In the genomic region with DNA sequence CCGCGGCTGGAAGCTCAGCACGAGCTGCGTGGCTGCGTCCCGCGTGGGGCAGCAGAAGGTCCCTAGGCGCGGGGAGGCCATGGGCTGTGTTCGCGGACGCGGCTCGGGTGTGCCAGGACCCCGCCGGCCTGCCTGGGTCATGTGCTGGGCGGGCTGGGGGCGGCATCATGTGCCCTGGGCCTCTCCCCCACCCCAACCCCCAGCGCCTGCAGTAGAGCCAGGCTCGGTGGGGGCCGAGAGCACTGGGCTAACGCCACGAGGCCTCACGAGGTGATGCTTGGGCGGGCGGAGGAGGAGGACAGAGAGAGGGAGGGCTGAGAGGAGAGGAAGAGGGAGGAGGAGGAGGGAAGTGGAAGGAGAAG, we compare ENCODE assay signal across 19 cellular contexts. TPM values are rescaled to one million over a fixed set of nuclear protein-coding genes. Genes with fewer than 3 reads are reported as not detected.
DNase-seq lines count a peak whose midpoint lies in the region; ATAC-seq and TF ChIP-seq lines count a peak whose summit lies in the region.
"Had no signal": no experiment of that assay in that cellular context is flagged by ENCODE, and none has a peak within 500 bp of the region (broad histone marks: within the 10 kb centered on the region; RNA-seq: fewer than 3 reads in every experiment).

GPR143 (minus strand) TSS at position 111 of the 362 bp plus-strand sequence; CDS start at position 81, 30 bp downstream.

- CTCF ChIA-PET in CD8-positive, alpha-beta T cell (lab: Charles Lee), result no interaction called here

- H3K9me3 ChIP-seq in endodermal cell (ENCODE audit: control insufficient read depth, low read length), result no peaks in the 10 kb centered on the region
- no peaks in the 10 kb centered on the region for H3K9me3 ChIP-seq in CD8-positive, alpha-beta T cell (ENCODE audit: low read length)
- H3K9me3 ChIP-seq: left ventricle myocardium inferior, uterus had no signal

- ATAC-seq in CD8-positive, alpha-beta T cell, result no peak
- ATAC-seq in HG02981 (IDR thresholded peaks at IDR 0.05; ENCODE audit: unreplicated experiment), result no peak
- ATAC-seq: stimulated activated naive CD8-positive, alpha-beta T cell treated with anti-CD3 and anti-CD28 coated beads, Interleukin-15, amount 100 ng/mL, for 72 hours had no signal

- no peaks in the 10 kb centered on the region for H3K36me3 Mint-ChIP-seq in endodermal cell (ENCODE audit: low read depth)
- no peaks in the 10 kb centered on the region for H3K36me3 Mint-ChIP-seq in progenitor cell of endocrine pancreas (ENCODE audit: insufficient read depth)
- H3K36me3 Mint-ChIP-seq in CD8-positive, alpha-beta T cell, result no peaks in the 10 kb centered on the region
- H3K36me3 Mint-ChIP-seq: naive B cell had no signal

- H3K27me3 Mint-ChIP-seq in endodermal cell (ENCODE audit: insufficient read depth) (no peaks in the 10 kb centered on the region), progenitor cell of endocrine pancreas (peaks cover 10% of the 10 kb centered on the region)
- H3K27me3 Mint-ChIP-seq in CD8-positive, alpha-beta T cell (ENCODE audit: low read depth), result peaks cover 12% of the 10 kb centered on the region

- 26% methylated on average over 26 of the region's 26 CpGs; no CpG with 5 or more reads in 1 of the 2 experiments for WGBS in endodermal cell (ENCODE audit: insufficient coverage in 1 of 2, insufficient read length in 1 of 2), 2 experiments
- 47 to 57% methylated on average over 8 to 17 of the region's 26 CpGs for WGBS in lower leg skin, 2 donors

- intact Hi-C loops in CD8-positive, alpha-beta T cell (cut with DNase I, micrococcal nuclease), result no loop called here
- intact Hi-C loops in lower leg skin (cut with DNase I; ENCODE audit: low total_unique reads), result no loop called here

- H3K4me3 Mint-ChIP-seq in endodermal cell (peak within 1 kb of the TSS; percentile 62), progenitor cell of endocrine pancreas (ENCODE audit: low read depth) (peak within 1 kb of the TSS; percentile 50)
- no peak within 1 kb of the TSS for H3K4me3 Mint-ChIP-seq in CD8-positive, alpha-beta T cell
- H3K4me3 Mint-ChIP-seq: naive B cell; stimulated activated naive CD8-positive, alpha-beta T cell treated with anti-CD3 and anti-CD28 coated beads, Interleukin-15, amount 100 ng/mL, for 72 hours had no signal

- no peaks in the 10 kb centered on the region for H3K36me3 ChIP-seq in H7 (replicated peaks; ENCODE audit: control insufficient read depth, insufficient read depth, low read length)
- H3K36me3 ChIP-seq in endodermal cell (ENCODE audit: control insufficient read depth, insufficient read depth, low read length), result no peaks in the 10 kb centered on the region
- H3K36me3 ChIP-seq in CD8-positive, alpha-beta T cell (ENCODE audit: insufficient read depth, low read length), result no peaks in the 10 kb centered on the region
- H3K36me3 ChIP-seq: left ventricle myocardium inferior, uterus had no signal

- H3K4me1 Mint-ChIP-seq in endodermal cell, result peaks cover 3% of the 10 kb centered on the region
- H3K4me1 Mint-ChIP-seq in progenitor cell of endocrine pancreas (ENCODE audit: low read depth), result no peaks in the 10 kb centered on the region
- H3K4me1 Mint-ChIP-seq in CD8-positive, alpha-beta T cell (ENCODE audit: low read depth), result no peaks in the 10 kb centered on the region
- H3K4me1 Mint-ChIP-seq: naive B cell; stimulated activated naive CD8-positive, alpha-beta T cell treated with anti-CD3 and anti-CD28 coated beads, Interleukin-15, amount 100 ng/mL, for 72 hours had no signal

- TF ChIP-seq POLR2A in lower leg skin (IDR thresholded peaks at IDR 0.05), result no peak

- H3K9me3 Mint-ChIP-seq in endodermal cell (peaks cover 39% of the 10 kb centered on the region), progenitor cell of endocrine pancreas (ENCODE audit: low read depth) (peaks cover 3% of the 10 kb centered on the region)
- H3K9me3 Mint-ChIP-seq in CD8-positive, alpha-beta T cell, result no peaks in the 10 kb centered on the region
- H3K9me3 Mint-ChIP-seq: activated T-helper 2 cell treated with anti-CD3 and anti-CD28 coated beads, Interferon-gamma antibody, Interleukin-2, Interleukin-4, amounts not matched to agents 10 μg/mL and 5 μg/mL and 100 μg/mL, durations not matched to agents 14 hours and 24 hours and 36 hours; stimulated activated naive CD8-positive, alpha-beta T cell treated with anti-CD3 and anti-CD28 coated beads, Interleukin-15, amount 100 ng/mL, for 72 hours had no signal

- POLR2A ChIA-PET in CD8-positive, alpha-beta T cell (lab: Charles Lee), result no interaction called here

- no peaks in the 10 kb centered on the region; the same call in 1 of the 2 replicates for H3K27me3 ChIP-seq in H7 (ENCODE audit: control insufficient read depth, insufficient read depth, low read length)
- H3K27me3 ChIP-seq in endodermal cell (ENCODE audit: control insufficient read depth, insufficient read depth, low read length, poor library complexity, severe bottlenecking), result no peaks in the 10 kb centered on the region
- no peaks in the 10 kb centered on the region for H3K27me3 ChIP-seq in CD8-positive, alpha-beta T cell (ENCODE audit: insufficient read depth, low read length)
- H3K27me3 ChIP-seq: uterus had no signal

- H3K4me3 ChIP-seq in H7 (ENCODE audit: insufficient read depth, low read depth, low read length), result peak within 1 kb of the TSS; percentile 60
- H3K4me3 ChIP-seq in endodermal cell (ENCODE audit: low read length), result no peak within 1 kb of the TSS
- H3K4me3 ChIP-seq in CD8-positive, alpha-beta T cell (ENCODE audit: low read depth, low read length), result no peak within 1 kb of the TSS
- H3K4me3 ChIP-seq in lower leg skin (ENCODE audit: low read depth, poor library complexity, severe bottlenecking), result no peak within 1 kb of the TSS
- H3K4me3 ChIP-seq: left ventricle myocardium inferior, uterus had no signal

- no peaks in the 10 kb centered on the region for H3K4me1 ChIP-seq in endodermal cell (ENCODE audit: control insufficient read depth, insufficient read depth, low read length)
- H3K4me1 ChIP-seq in CD8-positive, alpha-beta T cell (ENCODE audit: insufficient read depth, low read length), result no peaks in the 10 kb centered on the region
- H3K4me1 ChIP-seq: uterus had no signal

- no peak within 1 kb of the TSS for H3K27ac Mint-ChIP-seq in endodermal cell
- no peak within 1 kb of the TSS for H3K27ac Mint-ChIP-seq in progenitor cell of endocrine pancreas
- no peak within 1 kb of the TSS for H3K27ac Mint-ChIP-seq in CD8-positive, alpha-beta T cell
- H3K27ac Mint-ChIP-seq: activated T-helper 2 cell treated with anti-CD3 and anti-CD28 coated beads, Interferon-gamma antibody, Interleukin-2, Interleukin-4, amounts not matched to agents 10 μg/mL and 5 μg/mL and 100 μg/mL, durations not matched to agents 14 hours and 24 hours and 36 hours; naive B cell; stimulated activated naive CD8-positive, alpha-beta T cell treated with anti-CD3 and anti-CD28 coated beads, Interleukin-15, amount 100 ng/mL, for 72 hours had no signal

- peak; percentile 95 for DNase-seq in H7
- DNase-seq in endodermal cell, result peak; percentile 73
- DNase-seq in islet precursor cell, result peak; percentile 69
- no peak for DNase-seq in progenitor cell of endocrine pancreas (ENCODE audit: low spot score, unreplicated experiment)
- no peak for DNase-seq in CD8-positive, alpha-beta T cell
- no peak for DNase-seq in mucosa of gallbladder (ENCODE audit: low spot score)
- DNase-seq in lower leg skin (ENCODE audit: low spot score in 2 of 2), result no peak
- DNase-seq: activated CD4-positive, CD25-positive, alpha-beta regulatory T cell; GF-D8; left ventricle myocardium inferior; naive B cell; NCI-H1417 treated with DMSO at 0.1 percent for 48 hours; NK-92 treated with Interleukin-12 subunit alpha and Interleukin-12 subunit beta, amount 100 ng/mL, for 24 hours; stimulated activated naive CD8-positive, alpha-beta T cell treated with anti-CD3 and anti-CD28 coated beads, Interleukin-15, amount 100 ng/mL, for 72 hours; uterus had no signal

- H3K9ac ChIP-seq in endodermal cell (ENCODE audit: extremely low read depth, low read length, poor library complexity, severe bottlenecking), result no peak within 1 kb of the TSS

- H3K27ac ChIP-seq in endodermal cell (ENCODE audit: low read depth, low read length), result no peak within 1 kb of the TSS
- no peak within 1 kb of the TSS for H3K27ac ChIP-seq in CD8-positive, alpha-beta T cell (ENCODE audit: low read depth, low read length)
- H3K27ac ChIP-seq: epithelial cell of prostate, left ventricle myocardium inferior, uterus had no signal

- TF ChIP-seq CTCF in endodermal cell (conservative IDR thresholded peaks at IDR 0.05) (no peak), progenitor cell of endocrine pancreas (IDR thresholded peaks at IDR 0.05; ENCODE audit: unreplicated experiment) (no peak), lower leg skin (IDR thresholded peaks at IDR 0.05) (no peak)
- no peak for TF ChIP-seq CTCF in CD8-positive, alpha-beta T cell (IDR thresholded peaks at IDR 0.05)

RNA-seq across cellular contexts. Expression of gene GPR143, which starts in this region (rescaled TPM):
- total RNA-seq in H7 (2014; rRNA removed; shearing (Covaris generic)), result 29.6 and 32.1 TPM in 2 replicates
- total RNA-seq in endodermal cell, result 10 to 100 TPM; 11.7 to 13.5 TPM
- 4.4 TPM for polyA plus RNA-seq in endodermal cell (2013, experiment 1 of 2)
- 4.3 TPM for polyA plus RNA-seq in endodermal cell (2013, experiment 2 of 2)
- 6.3 and 7.1 TPM in 2 replicates for total RNA-seq in progenitor cell of endocrine pancreas
- not detected for total RNA-seq in CD8-positive, alpha-beta T cell
- total RNA-seq in mucosa of gallbladder, result 1.8 TPM
- 1 to 10 TPM; 2.2 to 4.4 (median 3.6) TPM for total RNA-seq in lower leg skin
- total RNA-seq: activated T-helper 2 cell treated with anti-CD3 and anti-CD28 coated beads, Interferon-gamma antibody, Interleukin-2, Interleukin-4, amounts not matched to agents 10 μg/mL and 5 μg/mL and 100 μg/mL, durations not matched to agents 14 hours and 24 hours and 36 hours; left ventricle myocardium inferior; T-helper 1 cell treated with Interleukin-12 subunit alpha and Interleukin-12 subunit beta and Interleukin-4 antibody, amounts not matched to agents 30 ng/mL and 1 ng/mL, for 36 hours had no signal

Comparison
In these comparisons a context has a peak if more than half of its experiments do, and no peak if none do; other contexts are left out.
1. DNase-seq: peak in H7 (single experiment), endodermal cell (single experiment) and islet precursor cell (single experiment); none in progenitor cell of endocrine pancreas (single experiment), CD8-positive, alpha-beta T cell (0 of 7), mucosa of gallbladder (single experiment) and lower leg skin (0 of 2).